22 cellular contexts compared by ENCODE assay signal in genomic region chr7:105206985-105207384, GRCh38.
DNase-seq lines count a peak whose midpoint lies in the region; ATAC-seq, FAIRE-seq and TF ChIP-seq lines count a peak whose summit lies in the region.
"Had no signal": no experiment of that assay in that cellular context is flagged by ENCODE, and none has a peak within 500 bp of the region (broad histone marks: within the 10 kb centered on the region; RNA-seq: fewer than 3 reads in every experiment).

No MANE protein-coding gene starts in this region.

- peak overlapping the region; percentile 65 to 71 for H3K27ac Mint-ChIP-seq in natural killer cell
- H3K27ac Mint-ChIP-seq in natural killer cell treated with Interleukin-12 subunit alpha and Interleukin-12 subunit beta and Interleukin-15 and Interleukin-18, amount 100 ng/mL, for 72 hours: no peak overlapping the region
- no peak overlapping the region for H3K27ac Mint-ChIP-seq in glutamatergic neuron (ENCODE audit: unreplicated experiment)
- H3K27ac Mint-ChIP-seq: CD8-positive, alpha-beta T cell had no signal

- ATAC-seq in natural killer cell (no peak), GM12878 (peak; percentile 37), Right ventricle myocardium inferior (no peak)
- no peak for ATAC-seq in natural killer cell treated with Interleukin-12 subunit alpha and Interleukin-12 subunit beta and Interleukin-15 and Interleukin-18, amount 100 ng/mL, for 72 hours
- ATAC-seq: CD8-positive, alpha-beta T cell; HCT116 had no signal

- in situ Hi-C loops in GM12878 (cut with MboI): no loop called here

- no peaks in the 10 kb centered on the region for H3K27me3 ChIP-seq in GM12878 (replicated peaks in 1 of 2; ENCODE audit: control insufficient read depth in 2 of 2, insufficient read depth in 2 of 2, low read length in 1 of 2)
- no peaks in the 10 kb centered on the region for H3K27me3 ChIP-seq in esophagus squamous epithelium
- H3K27me3 ChIP-seq: BLaER1, Peyer's patch, SJSA1 had no signal

- H3K27ac ChIP-seq in GM12878 (ENCODE audit: control insufficient read depth, insufficient read depth) (no peak overlapping the region), esophagus squamous epithelium (no peak overlapping the region)
- H3K27ac ChIP-seq: BLaER1, Peyer's patch, SJSA1 had no signal

- H3K4me3 Mint-ChIP-seq in natural killer cell (no peak overlapping the region), glutamatergic neuron (ENCODE audit: unreplicated experiment) (no peak overlapping the region)
- H3K4me3 Mint-ChIP-seq in natural killer cell treated with Interleukin-12 subunit alpha and Interleukin-12 subunit beta and Interleukin-15 and Interleukin-18, amount 100 ng/mL, for 72 hours: no peak overlapping the region
- H3K4me3 Mint-ChIP-seq: CD8-positive, alpha-beta T cell had no signal

- H3K4me1 Mint-ChIP-seq in natural killer cell (peaks cover 76 to 84% of the 10 kb centered on the region in 2 donors), glutamatergic neuron (ENCODE audit: low read depth, unreplicated experiment) (peaks cover 11% of the 10 kb centered on the region)
- peaks cover 56 to 60% of the 10 kb centered on the region in 2 donors for H3K4me1 Mint-ChIP-seq in natural killer cell treated with Interleukin-12 subunit alpha and Interleukin-12 subunit beta and Interleukin-15 and Interleukin-18, amount 100 ng/mL, for 72 hours (ENCODE audit: low read depth in 2 of 2)

- no peaks in the 10 kb centered on the region for H3K9me3 ChIP-seq in GM12878 (replicated peaks; ENCODE audit: control insufficient read depth, insufficient read depth, low read length)
- no peaks in the 10 kb centered on the region for H3K9me3 ChIP-seq in esophagus squamous epithelium
- H3K9me3 ChIP-seq: BLaER1, Peyer's patch, SJSA1 had no signal

- RAD21 ChIA-PET in GM12878 (lab: Charles Lee; ENCODE audit: unreplicated experiment): no interaction called here

- no peak overlapping the region for H3K9ac ChIP-seq in GM12878 (ENCODE audit: control insufficient read depth, insufficient read depth, low read length)
- H3K9ac ChIP-seq: BLaER1 had no signal

- SMC1A ChIA-PET in GM12878 (lab: Charles Lee; ENCODE audit: uncharacterized antibody, unreplicated experiment): interaction anchor here (0.7 to 1.1 kb wide), 3 partner anchors 14 to 20 kb away, joined by 3 to 4 read pairs (median 3); no protein-coding TSS in a partner anchor

- DNase-seq in natural killer cell: no peak
- no peak for DNase-seq in natural killer cell treated with Interleukin-12 subunit alpha and Interleukin-12 subunit beta and Interleukin-15 and Interleukin-18, amount 100 ng/mL, for 72 hours (ENCODE audit: low spot score)
- no peak for DNase-seq in GM12892 (ENCODE audit: insufficient read length)
- DNase-seq in GM12878 (ENCODE audit: low read depth, low spot score): no peak
- DNase-seq in esophagus squamous epithelium (lab: John Stamatoyannopoulos, UW): no peak
- no peak for DNase-seq in glutamatergic neuron
- no peak for DNase-seq in Right ventricle myocardium inferior (ENCODE audit: missing footprints)
- DNase-seq: CD8-positive, alpha-beta T cell; MV-4-11; NCI-H1105 treated with DMSO at 0.1 percent for 48 hours; NCI-H1694; NCI-H2081 treated with DMSO at 0.1 percent for 48 hours; NCI-H2171 treated with DMSO at 0.1 percent for 48 hours; NCI-H524 treated with DMSO at 0.1 percent for 48 hours; NCI-H82; Peyer's patch had no signal

- no peaks in the 10 kb centered on the region for H4K20me1 ChIP-seq in GM12878 (ENCODE audit: control insufficient read depth, insufficient read depth)

- no peak overlapping the region for H2AFZ ChIP-seq in GM12878 (ENCODE audit: control insufficient read depth, low read depth, low read length)

- intact Hi-C loops in natural killer cell (cut with micrococcal nuclease): no loop called here
- intact Hi-C loops in GM12878 (cut with micrococcal nuclease; ENCODE audit: unreplicated experiment): no loop called here
- intact Hi-C loops in esophagus squamous epithelium (cut with DNase I): no loop called here
- intact Hi-C loops in Right ventricle myocardium inferior (cut with DNase I): no loop called here

- WGBS in GM12878 (ENCODE audit: insufficient coverage, insufficient replicate concordance, low lambda C conversion rate, missing lambda C conversion rate): 50% methylated on average over 2 of the region's 2 CpGs
- WGBS in esophagus squamous epithelium, 2 donors: 100% methylated on average over 1 to 2 of the region's 2 CpGs

- no peaks in the 10 kb centered on the region for H3K36me3 Mint-ChIP-seq in natural killer cell
- no peaks in the 10 kb centered on the region for H3K36me3 Mint-ChIP-seq in natural killer cell treated with Interleukin-12 subunit alpha and Interleukin-12 subunit beta and Interleukin-15 and Interleukin-18, amount 100 ng/mL, for 72 hours
- no peaks in the 10 kb centered on the region for H3K36me3 Mint-ChIP-seq in glutamatergic neuron (ENCODE audit: unreplicated experiment)

- no peak overlapping the region for H3K4me2 ChIP-seq in GM12878 (ENCODE audit: control insufficient read depth, insufficient read depth)
- H3K4me2 ChIP-seq: BLaER1 had no signal

- TF ChIP-seq CTCF in natural killer cell (IDR thresholded peaks at IDR 0.05) (no peak), GM12878 (IDR thresholded peaks at IDR 0.05 in 2 of 3, conservative IDR thresholded peaks at IDR 0.05 in 1 of 3; ENCODE audit: control insufficient read depth in 2 of 3, extremely low read depth in 1 of 3, insufficient read depth in 1 of 3, low read depth in 3 of 3, low read length in 3 of 3) (no peak), esophagus squamous epithelium (IDR thresholded peaks at IDR 0.05) (no peak), glutamatergic neuron (IDR thresholded peaks at IDR 0.05; ENCODE audit: partially characterized antibody, unreplicated experiment) (no peak)

- H3K36me3 ChIP-seq in GM12878 (ENCODE audit: control insufficient read depth in 2 of 2, insufficient read depth in 2 of 2, low read length in 1 of 2) (0 out of 4 replicates have a peak, but pooled peaks cover 1 to 4% of the 10 kb centered on the region in 2 experiments), esophagus squamous epithelium (peaks cover 0 to 16% (median 0%) of the 10 kb centered on the region in 3 donors)
- H3K36me3 ChIP-seq: Peyer's patch, SJSA1 had no signal

- TF ChIP-seq POLR2A in GM12892 (IDR thresholded peaks at IDR 0.05; ENCODE audit: low read depth, low read length) (no peak), GM12878 (IDR thresholded peaks at IDR 0.05; ENCODE audit: low read depth, low read length) (no peak), esophagus squamous epithelium (IDR thresholded peaks at IDR 0.05) (no peak)

- no peaks in the 10 kb centered on the region for H3K27me3 Mint-ChIP-seq in natural killer cell (ENCODE audit: low read depth in 2 of 2)
- no peaks in the 10 kb centered on the region for H3K27me3 Mint-ChIP-seq in natural killer cell treated with Interleukin-12 subunit alpha and Interleukin-12 subunit beta and Interleukin-15 and Interleukin-18, amount 100 ng/mL, for 72 hours
- H3K27me3 Mint-ChIP-seq in glutamatergic neuron (ENCODE audit: unreplicated experiment): peaks cover 2% of the 10 kb centered on the region
- H3K27me3 Mint-ChIP-seq: IgD-negative memory B cell had no signal

- POLR2A ChIA-PET in GM12878 (lab: Charles Lee): interaction anchor here (0.8 kb wide), 1 partner anchor 13 kb away, joined by 3 read pairs; no protein-coding TSS in a partner anchor

- FAIRE-seq in GM12892 (lab: Jason Lieb, UNC): peak; percentile 44
- FAIRE-seq in GM12878 (lab: Jason Lieb, UNC): no peak
- FAIRE-seq: G401.6, H1 had no signal

- TF ChIP-seq EP300 in GM12878 (IDR thresholded peaks at IDR 0.05; ENCODE audit: borderline replicate concordance in 1 of 2, control insufficient read depth in 1 of 2, low read depth in 2 of 2, low read length in 2 of 2): no peak

- H3K79me2 ChIP-seq in GM12878 (ENCODE audit: control insufficient read depth, insufficient read depth, low read length): peaks cover 10% of the 10 kb centered on the region

- H3K4me3 ChIP-seq in GM12878: no peak overlapping the region
- H3K4me3 ChIP-seq in esophagus squamous epithelium: no peak overlapping the region
- H3K4me3 ChIP-seq: BLaER1, Peyer's patch, SJSA1 had no signal

- no TSS peak for BruUV-seq in GM12878 (replicated peaks; lab: Mats Ljungman, UMichigan)

- H3K9me3 Mint-ChIP-seq in natural killer cell (no peaks in the 10 kb centered on the region), glutamatergic neuron (ENCODE audit: unreplicated experiment) (peaks cover 2% of the 10 kb centered on the region)
- H3K9me3 Mint-ChIP-seq in natural killer cell treated with Interleukin-12 subunit alpha and Interleukin-12 subunit beta and Interleukin-15 and Interleukin-18, amount 100 ng/mL, for 72 hours: no peaks in the 10 kb centered on the region
- H3K9me3 Mint-ChIP-seq: IgD-negative memory B cell had no signal

- no peak for TF ChIP-seq RAD21 in GM12878 (IDR thresholded peaks at IDR 0.05; ENCODE audit: insufficient read depth, low read depth, low read length)

- CTCF ChIA-PET in GM12878 (lab: Yijun Ruan, JAX): interaction anchor here (1.4 kb wide), 1 partner anchor 17 kb away, joined by 3 read pairs; no protein-coding TSS in a partner anchor

- peaks cover 22% of the 10 kb centered on the region for H3K4me1 ChIP-seq in GM12878 (ENCODE audit: control insufficient read depth, insufficient read depth, low read length)
- peaks cover 6 to 17% (median 9%) of the 10 kb centered on the region in 3 donors for H3K4me1 ChIP-seq in esophagus squamous epithelium

TF ChIP-seq in GM12878, 131 proteins besides CTCF, POLR2A, EP300 and RAD21:
- no peak for TF ChIP-seq SIX5 (IDR thresholded peaks at IDR 0.05; ENCODE audit: low read depth, low read length, severe bottlenecking)

Comparison
In these comparisons a context has a peak if more than half of its experiments do, and no peak if none do; other contexts are left out.
1. H3K27ac Mint-ChIP-seq: peak in natural killer cell (2 of 2); none in natural killer cell treated with Interleukin-12 subunit alpha and Interleukin-12 subunit beta and Interleukin-15 and Interleukin-18, amount 100 ng/mL, for 72 hours (0 of 2) and glutamatergic neuron (single experiment).